Comparison of ENCODE assay signal across 8 cellular contexts in genomic region chr18:49460958-49461601, GRCh38. TPM values are rescaled to one million over a fixed set of nuclear protein-coding genes. Genes with fewer than 3 reads are reported as not detected.
DNase-seq lines count a peak whose midpoint lies in the region; ATAC-seq, FAIRE-seq and TF ChIP-seq lines count a peak whose summit lies in the region.

No MANE protein-coding gene starts in this region.

- peak overlapping the region; percentile 64 to 96 for H3K4me3 ChIP-seq in gastroesophageal sphincter
- H3K4me3 ChIP-seq in spleen = peak overlapping the region; percentile 74 to 99 (median 92)

- no peaks in the 10 kb centered on the region for H3K36me3 Mint-ChIP-seq in T-helper 17 cell (ENCODE audit: low read depth)

- peak; percentile 26 for ATAC-seq in T-helper 17 cell
- ATAC-seq in gastroesophageal sphincter = no peak
- no peak for ATAC-seq in HG02981 (IDR thresholded peaks at IDR 0.05; ENCODE audit: unreplicated experiment)

- DNase-seq in NCI-H345 (lab: John Stamatoyannopoulos, UW) (peak; percentile 33), NCI-H345 treated with DMSO at 0.1 percent for 48 hours (lab: John Stamatoyannopoulos, UW; ENCODE audit: unreplicated experiment) (no peak), T-helper 17 cell (no peak), spleen (no peak), RCC 7860 (ENCODE audit: low spot score) (no peak), cerebellum (ENCODE audit: low spot score) (no peak)

- 42 to 45% methylated on average over 15 to 19 of the region's 19 CpGs for WGBS in gastroesophageal sphincter (ENCODE audit: low coverage in 1 of 2), 2 donors
- WGBS in spleen, 5 donors = 41 to 62% (median 51%) methylated on average over 19 of the region's 19 CpGs

- TF ChIP-seq CTCF in gastroesophageal sphincter (IDR thresholded peaks at IDR 0.05) = no peak
- TF ChIP-seq CTCF in spleen (IDR thresholded peaks at IDR 0.05 in 8 of 11, conservative IDR thresholded peaks at IDR 0.05 in 3 of 11) = no peak

- intact Hi-C loops in spleen (cut with DNase I; ENCODE audit: low total_unique reads) = no loop called here

- H3K9me3 ChIP-seq in T-helper 17 cell (ENCODE audit: control insufficient read depth, low read length, poor library complexity, severe bottlenecking) = no peaks in the 10 kb centered on the region
- H3K9me3 ChIP-seq in gastroesophageal sphincter = no peaks in the 10 kb centered on the region
- H3K9me3 ChIP-seq in spleen = no peaks in the 10 kb centered on the region

- TF ChIP-seq POLR2A in gastroesophageal sphincter (IDR thresholded peaks at IDR 0.05) = no peak
- no peak for TF ChIP-seq POLR2A in spleen (IDR thresholded peaks at IDR 0.05)

- H3K4me1 ChIP-seq in gastroesophageal sphincter (peaks cover 0 to 48% (median 12%) of the 10 kb centered on the region in 3 donors), spleen (peaks cover 9 to 48% (median 37%) of the 10 kb centered on the region in 6 donors)

- H3K27me3 ChIP-seq in gastroesophageal sphincter (no peaks in the 10 kb centered on the region), spleen (replicated peaks in 1 of 7) (no peaks in the 10 kb centered on the region)

- no peaks in the 10 kb centered on the region for H3K36me3 ChIP-seq in gastroesophageal sphincter
- H3K36me3 ChIP-seq in spleen = no peaks in the 10 kb centered on the region

- peak overlapping the region; percentile 94 for H3K4me3 Mint-ChIP-seq in T-helper 17 cell

- no peak for FAIRE-seq in RCC 7860 (lab: Jason Lieb, UNC)

- TF ChIP-seq EP300 in gastroesophageal sphincter (IDR thresholded peaks at IDR 0.05) = no peak

- peaks cover 24% of the 10 kb centered on the region for H3K4me1 Mint-ChIP-seq in T-helper 17 cell

- H3K27ac ChIP-seq in gastroesophageal sphincter (peak overlapping the region in 3 of 4 donors; percentile 90 to 94 (median 91)), spleen (peak overlapping the region in 7 of 8 donors; percentile 67 to 92 (median 88))

- H3K27me3 Mint-ChIP-seq in T-helper 17 cell = no peaks in the 10 kb centered on the region

- H3K27ac Mint-ChIP-seq in T-helper 17 cell = peak overlapping the region; percentile 96

RNA-seq across cellular contexts. Expression of gene DYM, which starts 0.6 kb away (rescaled TPM):
- total RNA-seq in T-helper 17 cell (10 to 100 TPM; 53.3 to 68.4 TPM), gastroesophageal sphincter (100 to 1,000 TPM in 1 of 4 donors, 10 to 100 TPM in 3; 57.1 to 106 (median 79.4) TPM), spleen (100 to 1,000 TPM in 1 of 7 donors, 10 to 100 TPM in 6; 54.5 to 115 (median 70.7) TPM), cerebellum (67.4 TPM)
- polyA plus RNA-seq in spleen = 10 to 100 TPM; 11.6 to 15.0 (median 11.8) TPM

RNA-seq across cellular contexts. Expression of gene C18orf32, which starts 26.0 kb away (rescaled TPM):
- total RNA-seq in T-helper 17 cell (10 to 100 TPM; 31.3 to 32.1 TPM), gastroesophageal sphincter (10 to 100 TPM; 38.9 to 64.0 (median 48.2) TPM), spleen (10 to 100 TPM; 33.3 to 46.0 (median 40.1) TPM), cerebellum (52.3 TPM)
- polyA plus RNA-seq in spleen = 10 to 100 TPM; 40.6 to 66.7 (median 65.5) TPM

RNA-seq across cellular contexts. Expression of gene RPL17, which starts 31.2 kb away (rescaled TPM):
- 1,000 to 10,000 TPM; 2,529 to 2,560 TPM for total RNA-seq in T-helper 17 cell
- 1,000 to 10,000 TPM in 3 of 4 donors, 100 to 1,000 TPM in 1; 816 to 2,355 (median 1,855) TPM for total RNA-seq in gastroesophageal sphincter
- 1,000 to 10,000 TPM; 1,238 to 2,185 (median 1,486) TPM for total RNA-seq in spleen
- polyA plus RNA-seq in spleen = 1,000 to 10,000 TPM; 4,194 to 5,056 (median 4,968) TPM
- total RNA-seq in cerebellum = 972 TPM
